Comparison of ENCODE assay signal across 8 cellular contexts in the genomic region with DNA sequence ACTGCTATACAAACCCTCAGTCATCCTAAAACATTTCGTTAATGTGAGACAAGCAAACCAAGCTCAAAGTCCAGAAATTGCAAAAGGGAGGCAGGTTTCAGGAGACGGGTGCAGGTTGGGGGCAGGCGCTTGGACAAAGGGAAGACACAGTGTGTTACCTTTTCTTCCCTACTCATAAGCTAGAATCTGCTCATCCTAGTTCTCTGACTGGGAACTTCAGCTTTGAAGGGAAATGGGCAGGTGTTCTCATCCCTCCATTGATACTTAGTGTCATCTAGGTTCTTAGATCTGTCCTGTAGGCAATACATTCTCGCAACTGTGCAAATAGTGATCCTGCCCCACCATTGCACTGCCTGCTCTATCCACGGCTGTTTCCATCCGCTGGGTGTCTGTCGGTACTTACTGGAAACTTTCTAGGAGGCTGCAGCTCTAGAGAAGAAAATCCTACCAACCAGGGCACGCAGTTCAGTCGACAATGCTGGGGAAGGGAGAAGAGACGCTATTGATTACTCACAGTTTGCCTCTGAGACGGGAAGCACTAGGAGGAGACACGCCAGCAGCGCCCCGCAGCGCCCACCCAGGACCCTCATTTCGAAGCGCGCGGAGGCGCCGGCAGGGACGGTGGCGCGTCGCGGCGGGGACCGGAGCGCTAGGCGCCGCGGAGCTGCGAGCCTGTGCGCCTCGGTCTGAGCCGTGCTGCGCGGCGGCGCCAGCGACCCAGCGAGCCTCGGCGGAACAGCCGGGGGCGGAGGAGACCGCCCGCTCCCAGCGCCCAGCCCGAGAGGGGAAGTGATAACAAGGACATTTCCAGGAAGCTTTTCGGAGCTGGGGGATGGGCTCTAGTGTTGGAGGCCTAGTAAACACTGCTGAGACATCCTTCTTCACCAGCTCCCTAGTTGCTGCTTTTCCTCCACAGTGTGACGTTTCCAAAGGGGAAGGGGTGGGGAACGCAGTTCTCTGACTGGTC. TPM values are rescaled to one million over a fixed set of nuclear protein-coding genes. Genes with fewer than 3 reads are reported as not detected.
DNase-seq lines count a peak whose midpoint lies in the region; ATAC-seq, FAIRE-seq and TF ChIP-seq lines count a peak whose summit lies in the region.

PROS1 (minus strand) TSS at position 737 of the 967 bp plus-strand sequence; CDS start at position 590, 147 bp downstream.

- DNase-seq in BJ (ENCODE audit: low read depth), result no peak
- no peak for DNase-seq in GM19239 (ENCODE audit: insufficient read length, low spot score)
- DNase-seq in NCI-H82 treated with DMSO at 0.1 percent for 48 hours (lab: John Stamatoyannopoulos, UW; ENCODE audit: unreplicated experiment), result peak; percentile 50
- DNase-seq in activated CD8-positive, alpha-beta memory T cell treated with anti-CD3 and anti-CD28 coated beads, Interleukin-2, amount 50 U/mL, for 4 hours, result peak; percentile 42
- DNase-seq in endothelial cell (ENCODE audit: low spot score), result peak; percentile 82
- peak; percentile 79 for DNase-seq in medulla oblongata (ENCODE audit: extremely low spot score)
- DNase-seq in stimulated activated CD8-positive, alpha-beta memory T cell treated with anti-CD3 and anti-CD28 coated beads, Interleukin-12 subunit alpha, Interleukin-12 subunit beta, amount 100 ng/mL, for 1 hour (ENCODE audit: low read depth), result peak; percentile 13

- no peaks in the 10 kb centered on the region for H3K36me3 Mint-ChIP-seq in endothelial cell (ENCODE audit: low read depth, unreplicated experiment)

- CTCF ChIA-PET in BJ (lab: Yijun Ruan, JAX), result interaction anchor here (0.9 kb wide), 1 partner anchor 31 kb away, joined by 3 read pairs; no protein-coding TSS in a partner anchor

- H3K9me3 Mint-ChIP-seq in endothelial cell (ENCODE audit: unreplicated experiment), result no peaks in the 10 kb centered on the region

- peak within 1 kb of the TSS; percentile 90 for H3K4me3 Mint-ChIP-seq in endothelial cell (ENCODE audit: unreplicated experiment)

- TF ChIP-seq CTCF in BJ (IDR thresholded peaks at IDR 0.05; ENCODE audit: insufficient read depth, low read depth, low read length) (no peak), endothelial cell (IDR thresholded peaks at IDR 0.05; ENCODE audit: unreplicated experiment) (no peak)

- H3K4me3 ChIP-seq in BJ (ENCODE audit: low read depth, low read length), result peak within 1 kb of the TSS; percentile 53

- no peaks in the 10 kb centered on the region for H3K36me3 ChIP-seq in BJ (ENCODE audit: control insufficient read depth, insufficient read depth, low read length)

- H3K27ac Mint-ChIP-seq in endothelial cell (ENCODE audit: unreplicated experiment), result peak within 1 kb of the TSS; percentile 95

- peak; percentile 60 for ATAC-seq in HG03378 (IDR thresholded peaks at IDR 0.05; ENCODE audit: unreplicated experiment)

- POLR2A ChIA-PET in BJ (lab: Charles Lee), result no interaction called here

- peak; percentile 82 for FAIRE-seq in GM19239 (lab: Jason Lieb, UNC)

- H3K4me1 Mint-ChIP-seq in endothelial cell (ENCODE audit: unreplicated experiment), result peaks cover 16% of the 10 kb centered on the region

- peaks cover 6% of the 10 kb centered on the region for H3K27me3 Mint-ChIP-seq in endothelial cell (ENCODE audit: unreplicated experiment)

- H3K27me3 ChIP-seq in BJ (ENCODE audit: control insufficient read depth, insufficient read depth, low read length), result no peaks in the 10 kb centered on the region

RNA-seq across cellular contexts. Expression of gene PROS1, which starts in this region (rescaled TPM):
- 2.0 and 5.2 TPM in 2 replicates for polyA plus RNA-seq in BJ (2011; rRNA removed)
- polyA minus RNA-seq in BJ (2011; rRNA and poly(A)+ RNA removed), result 0.24 and 1.1 TPM in 2 replicates
- total RNA-seq in endothelial cell (ENCODE audit: unreplicated experiment), result 19.8 TPM

Comparison
In these comparisons a context has a peak if more than half of its experiments do, and no peak if none do; other contexts are left out.
1. DNase-seq: peak in NCI-H82 treated with DMSO at 0.1 percent for 48 hours (single experiment), activated CD8-positive, alpha-beta memory T cell treated with anti-CD3 and anti-CD28 coated beads, Interleukin-2, amount 50 U/mL, for 4 hours (single experiment), endothelial cell (single experiment), medulla oblongata (single experiment) and stimulated activated CD8-positive, alpha-beta memory T cell treated with anti-CD3 and anti-CD28 coated beads, Interleukin-12 subunit alpha, Interleukin-12 subunit beta, amount 100 ng/mL, for 1 hour (single experiment); none in BJ (single experiment) and GM19239 (single experiment).